18 cellular contexts compared by ENCODE assay signal in genomic region chr4:18192901-18193300, GRCh38.
"Had no signal": no experiment of that assay in that cellular context is flagged by ENCODE, and none has a peak within 500 bp of the region (broad histone marks: within the 10 kb centered on the region; RNA-seq: fewer than 3 reads in every experiment).

No MANE protein-coding gene starts in this region.

- H3K4me3 Mint-ChIP-seq: naive thymus-derived CD4-positive, alpha-beta T cell; nephron progenitor cell; stimulated activated memory B cell treated with anti-CD40 and anti-IgM and Interleukin-4, amounts not matched to agents 10 μg/mL and 1 μg/mL and 100 μg/mL, for 72 hours; stimulated activated naive CD8-positive, alpha-beta T cell treated with anti-CD3 and anti-CD28 coated beads, Interleukin-15, Interleukin-2, amounts not matched to agents 100 ng/mL and 50 ng/mL, for 24 hours had no signal

- H3K9me3 Mint-ChIP-seq: nephron progenitor cell; stimulated activated memory B cell treated with anti-CD40 and anti-IgM and Interleukin-4, amounts not matched to agents 10 μg/mL and 1 μg/mL and 100 μg/mL, for 72 hours; stimulated activated naive CD8-positive, alpha-beta T cell treated with anti-CD3 and anti-CD28 coated beads, Interleukin-15, Interleukin-2, amounts not matched to agents 100 ng/mL and 50 ng/mL, for 24 hours had no signal

- H3K36me3 ChIP-seq: heart right ventricle, spleen, tibial artery, upper lobe of left lung, vagina had no signal

- H3K79me2 ChIP-seq: parathyroid adenoma had no signal

- H3K27ac Mint-ChIP-seq: naive thymus-derived CD4-positive, alpha-beta T cell; nephron progenitor cell; stimulated activated memory B cell treated with anti-CD40 and anti-IgM and Interleukin-4, amounts not matched to agents 10 μg/mL and 1 μg/mL and 100 μg/mL, for 72 hours; stimulated activated naive CD8-positive, alpha-beta T cell treated with anti-CD3 and anti-CD28 coated beads, Interleukin-15, Interleukin-2, amounts not matched to agents 100 ng/mL and 50 ng/mL, for 24 hours had no signal

- H3K27ac ChIP-seq: heart right ventricle, parathyroid adenoma, spleen, tibial artery, upper lobe of left lung, vagina had no signal

- H3K36me3 Mint-ChIP-seq: naive thymus-derived CD4-positive, alpha-beta T cell; stimulated activated memory B cell treated with anti-CD40 and anti-IgM and Interleukin-4, amounts not matched to agents 10 μg/mL and 1 μg/mL and 100 μg/mL, for 72 hours had no signal

- H3K4me1 Mint-ChIP-seq: naive thymus-derived CD4-positive, alpha-beta T cell; nephron progenitor cell had no signal

- H3K9me3 ChIP-seq: heart right ventricle, spleen, tibial artery, upper lobe of left lung, vagina had no signal

- H3K4me3 ChIP-seq: heart right ventricle, spleen, tibial artery, upper lobe of left lung, vagina had no signal

- H2AFZ ChIP-seq: parathyroid adenoma had no signal

- H3K4me1 ChIP-seq: heart right ventricle, parathyroid adenoma, spleen, tibial artery, upper lobe of left lung, vagina had no signal

- ATAC-seq: heart right ventricle; naive thymus-derived CD4-positive, alpha-beta T cell; sciatic nerve; stimulated activated memory B cell treated with anti-CD40 and anti-IgM and Interleukin-4, amounts not matched to agents 10 μg/mL and 1 μg/mL and 100 μg/mL, for 72 hours had no signal

- H3K27me3 ChIP-seq: heart right ventricle, tibial artery, upper lobe of left lung, vagina had no signal

- DNase-seq: effector CD4-positive, alpha-beta T cell; heart right ventricle; hypothalamus; kidney glomerular epithelial cell; mesendoderm; naive thymus-derived CD4-positive, alpha-beta T cell; nephron progenitor cell; spleen; stimulated activated CD4-positive, alpha-beta T cell treated with anti-CD3 and anti-CD28 coated beads, Interleukin-15, amount 100 ng/mL, for 24 hours; stimulated activated CD4-positive, alpha-beta T cell treated with anti-CD3 and anti-CD28 coated beads, Interleukin-1b, Interleukin-23, amount 100 ng/mL, for 48 hours; stimulated activated CD4-positive, alpha-beta T cell treated with anti-CD3 and anti-CD28 coated beads, Interleukin-4, amount 100 ng/mL, for 24 hours; tibial artery; upper lobe of left lung had no signal
